Comparison of ENCODE assay signal across 20 cellular contexts in genomic region chr20:3494218-3494617, GRCh38.
"Had no signal": no experiment of that assay in that cellular context is flagged by ENCODE, and none has a peak within 500 bp of the region (broad histone marks: within the 10 kb centered on the region; RNA-seq: fewer than 3 reads in every experiment).

No MANE protein-coding gene starts in this region.

- H3K9me3 ChIP-seq: body of pancreas, left lung, mucosa of descending colon, pancreas, stomach, testis, upper lobe of left lung had no signal

- ATAC-seq: activated T-cell treated with anti-CD3 and anti-CD28 coated beads, Interleukin-2, amount 50 U/mL, for 72 hours; body of pancreas; left lung; mucosa of descending colon; naive thymus-derived CD8-positive, alpha-beta T cell; pancreas had no signal

- H3K4me1 ChIP-seq: body of pancreas, left lung, pancreas, testis, upper lobe of left lung had no signal

- H3K4me3 ChIP-seq: body of pancreas, coronary artery, left lung, mucosa of descending colon, pancreas, stomach, testis, upper lobe of left lung had no signal

- H3K27ac ChIP-seq: body of pancreas, coronary artery, left lung, pancreas, stomach, testis, upper lobe of left lung had no signal

- DNase-seq: activated B cell treated with CpG ODN at 0.5 μM for 24 hours; activated CD4-positive, alpha-beta T cell treated with anti-CD3 and anti-CD28 coated beads for 48 hours; activated CD8-positive, alpha-beta memory T cell treated with anti-CD3 and anti-CD28 coated beads, Interleukin-2, amount 50 U/mL, for 48 hours; activated naive CD8-positive, alpha-beta T cell treated with anti-CD3 and anti-CD28 coated beads for 36 hours; activated T-cell treated with anti-CD3 and anti-CD28 coated beads, Interleukin-2, amount 50 U/mL, for 72 hours; amygdala; body of pancreas; foreskin fibroblast; hippocampal formation; kidney; left lung; mucosa of descending colon; naive thymus-derived CD8-positive, alpha-beta T cell; pancreas; stimulated activated CD4-positive, alpha-beta T cell treated with anti-CD3 and anti-CD28 coated beads, Interleukin-12 subunit alpha, Interleukin-12 subunit beta, amount 100 ng/mL, for 4 hours; stimulated activated CD4-positive, alpha-beta T cell treated with anti-CD3 and anti-CD28 coated beads, Interleukin-2, amount 100 ng/mL, for 24 hours; stomach; testis; upper lobe of left lung had no signal

- FAIRE-seq: pancreas had no signal

- H3K27me3 ChIP-seq: body of pancreas, left lung, pancreas, stomach, testis, upper lobe of left lung had no signal

- H3K36me3 ChIP-seq: left lung had no signal
